8 cellular contexts compared by ENCODE assay signal in genomic region chr2:61793389-61793836, GRCh38.
A peak's percentile ranks its signal among the peaks of the same experiment; 100 is the strongest.
DNase-seq lines count a peak whose midpoint lies in the region; ATAC-seq and TF ChIP-seq lines count a peak whose summit lies in the region.

No MANE protein-coding gene starts in this region.

- intact Hi-C loops in right lobe of liver (cut with DNase I): no loop called here

- CTCF ChIA-PET in activated CD4-positive, alpha-beta T cell treated with anti-CD3 and anti-CD28 coated beads, Interleukin-2, amount 10 ng/mL, durations not matched to agents 7 days and 5 days (lab: Charles Lee): interaction anchor here (0.6 to 1.1 kb wide), 2 partner anchors 90 to 160 kb away, joined by 3 to 4 read pairs; no protein-coding TSS in a partner anchor

- ATAC-seq in right lobe of liver (peak; percentile 81 to 95 (median 91)), HG02970 (IDR thresholded peaks at IDR 0.05; ENCODE audit: low FRiP score, unreplicated experiment) (no peak)

- H3K9me3 Mint-ChIP-seq in activated CD4-positive, alpha-beta T cell treated with anti-CD3 and anti-CD28 coated beads, Interleukin-2, amount 10 ng/mL, durations not matched to agents 7 days and 5 days: no peaks in the 10 kb centered on the region

- no peaks in the 10 kb centered on the region for H3K27me3 Mint-ChIP-seq in activated CD4-positive, alpha-beta T cell treated with anti-CD3 and anti-CD28 coated beads, Interleukin-2, amount 10 ng/mL, durations not matched to agents 7 days and 5 days

- no peaks in the 10 kb centered on the region for H3K9me3 ChIP-seq in HAP-1
- no peaks in the 10 kb centered on the region for H3K9me3 ChIP-seq in right lobe of liver

- in situ Hi-C loops in HAP-1 (cut with MboI; ENCODE audit: low sequenced_read_pairs): no loop called here

- WGBS in right lobe of liver (ENCODE audit: insufficient coverage, low coverage, low lambda C conversion rate, missing lambda C conversion rate): 14% methylated on average over 10 of the region's 20 CpGs

- H3K27me3 ChIP-seq in HAP-1 (ENCODE audit: low read depth): no peaks in the 10 kb centered on the region
- H3K27me3 ChIP-seq in right lobe of liver: no peaks in the 10 kb centered on the region

- H3K4me1 ChIP-seq in HAP-1: peaks cover 10% of the 10 kb centered on the region
- no peaks in the 10 kb centered on the region for H3K4me1 ChIP-seq in right lobe of liver

- peak overlapping the region; percentile 38 for H3K4me3 Mint-ChIP-seq in activated CD4-positive, alpha-beta T cell treated with anti-CD3 and anti-CD28 coated beads, Interleukin-2, amount 10 ng/mL, durations not matched to agents 7 days and 5 days

- H3K4me3 ChIP-seq in HAP-1 (no peak overlapping the region), right lobe of liver (no peak overlapping the region)

- TF ChIP-seq POLR2A in right lobe of liver (IDR thresholded peaks at IDR 0.05): no peak

- H3K36me3 Mint-ChIP-seq in activated CD4-positive, alpha-beta T cell treated with anti-CD3 and anti-CD28 coated beads, Interleukin-2, amount 10 ng/mL, durations not matched to agents 7 days and 5 days (ENCODE audit: low read depth): no peaks in the 10 kb centered on the region

- POLR2A ChIA-PET in activated CD4-positive, alpha-beta T cell treated with anti-CD3 and anti-CD28 coated beads, Interleukin-2, amount 10 ng/mL, durations not matched to agents 7 days and 5 days (lab: Charles Lee): no interaction called here

- TF ChIP-seq CTCF in right lobe of liver (IDR thresholded peaks at IDR 0.05): peak; percentile 44 to 64 (median 52)

- H3K4me1 Mint-ChIP-seq in activated CD4-positive, alpha-beta T cell treated with anti-CD3 and anti-CD28 coated beads, Interleukin-2, amount 10 ng/mL, durations not matched to agents 7 days and 5 days: peaks cover 8% of the 10 kb centered on the region

- no peak overlapping the region for H3K27ac ChIP-seq in right lobe of liver

- no peak overlapping the region for H3K27ac Mint-ChIP-seq in activated CD4-positive, alpha-beta T cell treated with anti-CD3 and anti-CD28 coated beads, Interleukin-2, amount 10 ng/mL, durations not matched to agents 7 days and 5 days

- H3K36me3 ChIP-seq in HAP-1 (replicated peaks) (no peaks in the 10 kb centered on the region), right lobe of liver (no peaks in the 10 kb centered on the region)

- DNase-seq in DMS153 (lab: John Stamatoyannopoulos, UW): peak; percentile 63
- peak; percentile 72 to 84 for DNase-seq in HAP-1 (ENCODE audit: low spot score in 2 of 2)
- peak; percentile 67 for DNase-seq in NCI-H187 treated with DMSO at 0.1 percent for 48 hours (lab: John Stamatoyannopoulos, UW)
- DNase-seq in activated CD4-positive, alpha-beta T cell treated with anti-CD3 and anti-CD28 coated beads, Interleukin-2, amount 10 ng/mL, durations not matched to agents 7 days and 5 days: peak; percentile 78
- peak; percentile 40 for DNase-seq in dedifferentiated amniotic fluid mesenchymal stem cell (ENCODE audit: extremely low spot score)
- peak; percentile 46 to 65 (median 60) for DNase-seq in right lobe of liver
- peak; percentile 28 for DNase-seq in stimulated activated CD8-positive, alpha-beta memory T cell treated with anti-CD3 and anti-CD28 coated beads, Interleukin-15, amount 100 ng/mL, for 1 hour (ENCODE audit: low read depth)

Comparison
In these comparisons a context has a peak if more than half of its experiments do, and no peak if none do; other contexts are left out.
1. DNase-seq: peak in every context shown above with its lines; median percentile 78 in HAP-1; 78 in activated CD4-positive, alpha-beta T cell treated with anti-CD3 and anti-CD28 coated beads, Interleukin-2, amount 10 ng/mL, durations not matched to agents 7 days and 5 days; 67 in NCI-H187 treated with DMSO at 0.1 percent for 48 hours; 63 in DMS153; 60 in right lobe of liver; 40 in dedifferentiated amniotic fluid mesenchymal stem cell; 28 in stimulated activated CD8-positive, alpha-beta memory T cell treated with anti-CD3 and anti-CD28 coated beads, Interleukin-15, amount 100 ng/mL, for 1 hour.